Comparison of ENCODE assay signal across 21 cellular contexts in the genomic region with DNA sequence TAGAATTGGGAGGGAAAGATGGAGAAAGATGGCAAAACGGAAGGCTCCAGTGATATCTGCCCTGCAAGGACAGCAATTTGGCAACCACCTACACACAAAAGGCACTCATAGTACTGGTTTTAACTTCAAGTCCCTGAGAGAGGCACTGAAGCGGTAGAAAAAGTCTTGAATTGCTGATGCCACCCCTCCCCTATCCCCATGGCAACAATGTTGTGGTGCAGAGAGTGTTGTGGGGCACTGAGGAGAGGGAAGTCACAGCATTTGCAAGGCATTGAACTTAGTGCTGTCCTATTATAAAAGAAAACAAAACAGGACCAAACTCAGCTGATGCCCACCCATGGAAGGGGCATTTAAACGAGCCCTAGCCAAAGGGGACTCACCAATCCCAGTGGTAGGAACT.
A peak's percentile ranks its signal among the peaks of the same experiment; 100 is the strongest.
DNase-seq lines count a peak whose midpoint lies in the region; ATAC-seq and TF ChIP-seq lines count a peak whose summit lies in the region.
"Had no signal": no experiment of that assay in that cellular context is flagged by ENCODE, and none has a peak within 500 bp of the region (broad histone marks: within the 10 kb centered on the region; RNA-seq: fewer than 3 reads in every experiment).

No MANE protein-coding gene starts in this region.

- peak; percentile 46 for DNase-seq in GM23338 (ENCODE audit: low spot score)
- DNase-seq in NT2/D1 (ENCODE audit: low read depth, low spot score): peak; percentile 59
- DNase-seq in iPS-NIHi7 (ENCODE audit: extremely low spot score): peak; percentile 14
- DNase-seq in retina: no peak
- no peak for DNase-seq in AG08395 (ENCODE audit: low spot score)
- no peak for DNase-seq in SHP77 (lab: John Stamatoyannopoulos, UW)
- DNase-seq: CD4-positive, CD25-positive, alpha-beta regulatory T cell; GOT3; Kasumi-1; MG63; NCI-H1048; NCI-H1436; NCI-H1930; NCI-H2171; NCI-H345; NCI-H524 had no signal

- TF ChIP-seq CTCF in GM23338 (conservative IDR thresholded peaks at IDR 0.05; ENCODE audit: low read depth in 2 of 2): no peak

- H3K9ac ChIP-seq in BLaER1: no peak overlapping the region
- no peak overlapping the region for H3K9ac ChIP-seq in NT2/D1 (ENCODE audit: insufficient read length, low read depth)

- H3K4me3 ChIP-seq in BLaER1 (no peak overlapping the region), GM23338 (no peak overlapping the region), NT2/D1 (ENCODE audit: insufficient read length, low read depth) (no peak overlapping the region)
- H3K4me3 ChIP-seq: MG63, SJSA1 had no signal

- H3K27me3 ChIP-seq in BLaER1: no peaks in the 10 kb centered on the region
- no peaks in the 10 kb centered on the region for H3K27me3 ChIP-seq in GM23338 (ENCODE audit: insufficient read depth)
- no peaks in the 10 kb centered on the region for H3K27me3 ChIP-seq in NT2/D1 (ENCODE audit: insufficient read depth, insufficient read length)
- H3K27me3 ChIP-seq: MG63, SJSA1 had no signal

- H3K27ac Mint-ChIP-seq in GM23338: no peak overlapping the region
- H3K27ac Mint-ChIP-seq: B cell; CD4-positive, CD25-positive, alpha-beta regulatory T cell; IgD-negative memory B cell had no signal

- H3K4me1 Mint-ChIP-seq in GM23338: peaks cover 12% of the 10 kb centered on the region
- H3K4me1 Mint-ChIP-seq: B cell; CD4-positive, CD25-positive, alpha-beta regulatory T cell; IgD-negative memory B cell had no signal

- H4K20me1 ChIP-seq in BLaER1 (no peaks in the 10 kb centered on the region), GM23338 (replicated peaks; ENCODE audit: insufficient read depth) (no peaks in the 10 kb centered on the region)

- no peaks in the 10 kb centered on the region for H3K27me3 Mint-ChIP-seq in GM23338 (ENCODE audit: insufficient read depth, low read depth, poor library complexity)
- H3K27me3 Mint-ChIP-seq: B cell; CD4-positive, CD25-positive, alpha-beta regulatory T cell; IgD-negative memory B cell had no signal

- H3F3A ChIP-seq in GM23338 (replicated peaks; ENCODE audit: low read depth): no peaks in the 10 kb centered on the region

- H3K4me1 ChIP-seq in BLaER1 (peaks cover 21% of the 10 kb centered on the region), GM23338 (ENCODE audit: insufficient read depth) (peaks cover 5% of the 10 kb centered on the region; the same call in 1 of the 2 replicates), NT2/D1 (ENCODE audit: insufficient read depth, insufficient read length) (no peaks in the 10 kb centered on the region)
- H3K4me1 ChIP-seq: SJSA1 had no signal

- ATAC-seq in GM23338 (peak; percentile 52), HG02571 (IDR thresholded peaks at IDR 0.05; ENCODE audit: unreplicated experiment) (no peak)

- peaks cover 12% of the 10 kb centered on the region; the same call in 1 of the 2 replicates for H3K9me2 ChIP-seq in GM23338 (ENCODE audit: insufficient read depth)

- peak overlapping the region; percentile 69; the same call in 1 of the 2 replicates for H2AFZ ChIP-seq in GM23338

- H3K36me3 ChIP-seq in BLaER1: no peaks in the 10 kb centered on the region
- H3K36me3 ChIP-seq in GM23338 (ENCODE audit: insufficient read depth): no peaks in the 10 kb centered on the region
- H3K36me3 ChIP-seq in NT2/D1 (ENCODE audit: insufficient read depth, insufficient read length, low read length): no peaks in the 10 kb centered on the region
- H3K36me3 ChIP-seq: MG63, SJSA1 had no signal

- no peaks in the 10 kb centered on the region for H3K79me2 ChIP-seq in GM23338 (replicated peaks; ENCODE audit: insufficient read depth)

- H3K9me3 ChIP-seq in BLaER1: peaks cover 10% of the 10 kb centered on the region
- no peaks in the 10 kb centered on the region; the same call in 1 of the 2 replicates for H3K9me3 ChIP-seq in NT2/D1 (ENCODE audit: insufficient read depth, low read length)
- H3K9me3 ChIP-seq: MG63, SJSA1 had no signal

- peaks cover 3% of the 10 kb centered on the region; the same call in 2 of the 3 replicates for H3K9me3 Mint-ChIP-seq in GM23338

- H3K27ac ChIP-seq in BLaER1 (no peak overlapping the region), GM23338 (ENCODE audit: low read depth) (no peak overlapping the region)
- H3K27ac ChIP-seq: SJSA1 had no signal

- H3K4me3 Mint-ChIP-seq in GM23338: no peak overlapping the region
- H3K4me3 Mint-ChIP-seq: B cell; CD4-positive, CD25-positive, alpha-beta regulatory T cell; IgD-negative memory B cell had no signal

- no peaks in the 10 kb centered on the region for H3K36me3 Mint-ChIP-seq in GM23338 (ENCODE audit: low read depth)
- H3K36me3 Mint-ChIP-seq: CD4-positive, CD25-positive, alpha-beta regulatory T cell; IgD-negative memory B cell had no signal

- peak overlapping the region; percentile 57 for H3K4me2 ChIP-seq in BLaER1
- no peak overlapping the region for H3K4me2 ChIP-seq in GM23338

TF ChIP-seq in GM23338, 12 proteins besides CTCF, POLR2A, EP300 and RAD21:
- TF ChIP-seq JUNB (IDR thresholded peaks at IDR 0.05; ENCODE audit: unreplicated experiment) (no peak), STAT1 (IDR thresholded peaks at IDR 0.05; ENCODE audit: unreplicated experiment) (no peak), ZNF114 (CRISPR knock-in tag; IDR thresholded peaks at IDR 0.05) (no peak), POLR2AphosphoS5 (IDR thresholded peaks at IDR 0.05; ENCODE audit: low read depth) (no peak), ZNF331 (CRISPR knock-in tag; IDR thresholded peaks at IDR 0.05; ENCODE audit: low read depth) (no peak)

Comparison
In these comparisons a context has a peak if more than half of its experiments do, and no peak if none do; other contexts are left out.
1. DNase-seq: peak in GM23338 (single experiment), NT2/D1 (single experiment) and iPS-NIHi7 (single experiment); none in retina (single experiment), AG08395 (single experiment) and SHP77 (0 of 2).